ENCODE assay signal across 1 cellular context in genomic region chr14:100239200-100239839, GRCh38.
A peak's percentile ranks its signal among the peaks of the same experiment; 100 is the strongest.
TF ChIP-seq lines count a peak whose summit lies in the region.

No MANE protein-coding gene starts in this region.

TF ChIP-seq in HepG2, 621 proteins besides CTCF, POLR2A, EP300 and RAD21 (continued from another document and continues in another):
- no peak for TF ChIP-seq ZNF484 (CRISPR knock-in tag; IDR thresholded peaks at IDR 0.05; ENCODE audit: borderline replicate concordance, low read depth)
- no peak for TF ChIP-seq ZNF101 (CRISPR knock-in tag; IDR thresholded peaks at IDR 0.05; ENCODE audit: borderline replicate concordance, low read depth)
- no peak for TF ChIP-seq ZNF816 (CRISPR knock-in tag; IDR thresholded peaks at IDR 0.05; ENCODE audit: borderline replicate concordance)
- TF ChIP-seq POLR2G (IDR thresholded peaks at IDR 0.05; ENCODE audit: low read depth, low read length) = peak; percentile 49; the same call in 1 of the 2 replicates
- no peak for TF ChIP-seq ZMAT3 (CRISPR knock-in tag; conservative IDR thresholded peaks at IDR 0.05)
- TF ChIP-seq TOPORS (CRISPR knock-in tag; IDR thresholded peaks at IDR 0.05) = 0 out of 2 replicates have a peak, but pooled peaks have one; percentile 29
- TF ChIP-seq FOSL2 (CRISPR knock-in tag; IDR thresholded peaks at IDR 0.05) = no peak
- no peak for TF ChIP-seq ZNF143 (CRISPR knock-in tag; IDR thresholded peaks at IDR 0.05)
- no peak for TF ChIP-seq ZNF552 (CRISPR knock-in tag; IDR thresholded peaks at IDR 0.05; ENCODE audit: borderline replicate concordance)
- TF ChIP-seq ZNF784 (CRISPR knock-in tag; IDR thresholded peaks at IDR 0.05; ENCODE audit: borderline replicate concordance) = no peak
- no peak for TF ChIP-seq SIN3B (IDR thresholded peaks at IDR 0.05; ENCODE audit: low read length)
- TF ChIP-seq MIXL1 (CRISPR knock-in tag; IDR thresholded peaks at IDR 0.05) = no peak
- no peak for TF ChIP-seq HOXA5 (CRISPR knock-in tag; IDR thresholded peaks at IDR 0.05)
- peak; percentile 41; the same call in 1 of the 2 replicates for TF ChIP-seq GABPB1 (CRISPR knock-in tag; IDR thresholded peaks at IDR 0.05)
- 0 out of 2 replicates have a peak, but pooled peaks have one; percentile 23 for TF ChIP-seq TAF1 (CRISPR knock-in tag; IDR thresholded peaks at IDR 0.05)
- TF ChIP-seq CEBPZ (IDR thresholded peaks at IDR 0.05; ENCODE audit: low read length) = no peak
- no peak for TF ChIP-seq BCLAF1 (IDR thresholded peaks at IDR 0.05)
- TF ChIP-seq SNAPC5 (CRISPR knock-in tag; IDR thresholded peaks at IDR 0.05; ENCODE audit: borderline replicate concordance) = no peak
- TF ChIP-seq ZNF770 (CRISPR knock-in tag; IDR thresholded peaks at IDR 0.05) = no peak
- no peak for TF ChIP-seq ZBTB34 (CRISPR knock-in tag; IDR thresholded peaks at IDR 0.05)
- no peak for TF ChIP-seq ZBTB40 (IDR thresholded peaks at IDR 0.05)
- TF ChIP-seq ZBTB40 (CRISPR knock-in tag; IDR thresholded peaks at IDR 0.05) = 0 out of 2 replicates have a peak, but pooled peaks have one; percentile 43
- TF ChIP-seq KDM5B (CRISPR knock-in tag; IDR thresholded peaks at IDR 0.05; ENCODE audit: borderline replicate concordance) = peak; percentile 79
- TF ChIP-seq GATA4 (IDR thresholded peaks at IDR 0.05; ENCODE audit: borderline replicate concordance, low read depth) = no peak
- TF ChIP-seq BORCS8-MEF2B (CRISPR knock-in tag; IDR thresholded peaks at IDR 0.05) = no peak
- TF ChIP-seq TAF15 (IDR thresholded peaks at IDR 0.05; ENCODE audit: low read depth, low read length, poor library complexity, severe bottlenecking) = peak; percentile 12
- no peak for TF ChIP-seq HCFC1 (IDR thresholded peaks at IDR 0.05; ENCODE audit: low read depth, low read length)
- peak; percentile 36; the same call in 1 of the 2 replicates for TF ChIP-seq ZMYM4 (CRISPR knock-in tag; IDR thresholded peaks at IDR 0.05)
- TF ChIP-seq RXRA (CRISPR knock-in tag; IDR thresholded peaks at IDR 0.05) = peak; percentile 59; the same call in 1 of the 2 replicates
- TF ChIP-seq CREM (IDR thresholded peaks at IDR 0.05) = no peak
- no peak for TF ChIP-seq CREM (CRISPR knock-in tag; IDR thresholded peaks at IDR 0.05)
- TF ChIP-seq ZNF709 (CRISPR knock-in tag; IDR thresholded peaks at IDR 0.05) = 0 out of 2 replicates have a peak, but pooled peaks have one; percentile 56
- TF ChIP-seq SRSF4 (IDR thresholded peaks at IDR 0.05; ENCODE audit: low read depth, low read length, poor library complexity, severe bottlenecking) = no peak
- 0 out of 2 replicates have a peak, but pooled peaks have one; percentile 30 for TF ChIP-seq ISL2 (CRISPR knock-in tag; IDR thresholded peaks at IDR 0.05)
- TF ChIP-seq SETDB1 (CRISPR knock-in tag; IDR thresholded peaks at IDR 0.05; ENCODE audit: borderline replicate concordance) = no peak
- TF ChIP-seq MXD4 (CRISPR knock-in tag; IDR thresholded peaks at IDR 0.05) = no peak
- TF ChIP-seq ZSCAN20 (CRISPR knock-in tag; IDR thresholded peaks at IDR 0.05; ENCODE audit: borderline replicate concordance) = no peak
- TF ChIP-seq HOXA9 (CRISPR knock-in tag; IDR thresholded peaks at IDR 0.05; ENCODE audit: borderline replicate concordance) = peak; percentile 68; the same call in 1 of the 2 replicates
- no peak for TF ChIP-seq ETV6 (CRISPR knock-in tag; conservative IDR thresholded peaks at IDR 0.05)
- no peak for TF ChIP-seq ZNF205 (CRISPR knock-in tag; IDR thresholded peaks at IDR 0.05)
- no peak for TF ChIP-seq ZBTB7B (CRISPR knock-in tag; IDR thresholded peaks at IDR 0.05)
- TF ChIP-seq NR2F2 (IDR thresholded peaks at IDR 0.05; ENCODE audit: borderline replicate concordance, low read depth) = no peak
- TF ChIP-seq RARG (CRISPR knock-in tag; IDR thresholded peaks at IDR 0.05; ENCODE audit: low read depth) = no peak
- no peak for TF ChIP-seq KDM4B (CRISPR knock-in tag; IDR thresholded peaks at IDR 0.05)
- TF ChIP-seq SMC3 (IDR thresholded peaks at IDR 0.05; ENCODE audit: low read length) = no peak
- no peak; the same call in 1 of the 2 replicates for TF ChIP-seq SPEN (CRISPR knock-in tag; IDR thresholded peaks at IDR 0.05; ENCODE audit: low read depth)
- TF ChIP-seq ZNF674 (CRISPR knock-in tag; IDR thresholded peaks at IDR 0.05; ENCODE audit: low read depth) = no peak
- TF ChIP-seq EEA1 (CRISPR knock-in tag; IDR thresholded peaks at IDR 0.05; ENCODE audit: borderline replicate concordance) = peak; percentile 74; the same call in 1 of the 2 replicates
- TF ChIP-seq ZC3H13 (CRISPR knock-in tag; IDR thresholded peaks at IDR 0.05) = peak; percentile 85
